In genomic region chr1:182391028-182391361, GRCh38 we compare ENCODE assay signal across 8 cellular contexts. TPM values are rescaled to one million over a fixed set of nuclear protein-coding genes. Genes with fewer than 3 reads are reported as not detected.
A peak's percentile ranks its signal among the peaks of the same experiment; 100 is the strongest.
DNase-seq lines count a peak whose midpoint lies in the region; ATAC-seq and TF ChIP-seq lines count a peak whose summit lies in the region.

No MANE protein-coding gene starts in this region.

- DNase-seq in activated T-cell treated with anti-CD3 and anti-CD28 coated beads for 4 hours (peak; percentile 13), left ventricle myocardium inferior (no peak), NCI-H187 treated with DMSO at 0.1 percent for 48 hours (lab: John Stamatoyannopoulos, UW) (no peak), HK-2 (ENCODE audit: unreplicated experiment) (no peak)
- no peak for DNase-seq in activated T-cell treated with anti-CD3 and anti-CD28 coated beads, Interleukin-2, amount 50 U/mL, for 1 hour
- no peak for DNase-seq in activated T-cell treated with anti-CD3 and anti-CD28 coated beads, Interleukin-2, amount 50 U/mL, for 72 hours
- DNase-seq in stimulated activated CD4-positive, alpha-beta T cell treated with anti-CD3 and anti-CD28 coated beads, Interleukin-4, amount 100 ng/mL, for 1 hour: no peak

- intact Hi-C loops in left ventricle myocardium inferior (cut with micrococcal nuclease): no loop called here

- H3K4me1 ChIP-seq in left ventricle myocardium inferior: peaks cover 88% of the 10 kb centered on the region

- H3K36me3 ChIP-seq in left ventricle myocardium inferior: peaks cover 28% of the 10 kb centered on the region

- peaks cover 23% of the 10 kb centered on the region for H3K4me1 Mint-ChIP-seq in activated T-cell treated with anti-CD3 and anti-CD28 coated beads, Interleukin-2, amount 50 U/mL, for 72 hours (ENCODE audit: low read depth)

- ATAC-seq in activated T-cell treated with anti-CD3 and anti-CD28 coated beads, Interleukin-2, amount 50 U/mL, for 72 hours (replicated peaks in 1 of 2): peak in 1 of 2 donors; percentile 4

- no peaks in the 10 kb centered on the region for H3K9me3 Mint-ChIP-seq in activated T-cell treated with anti-CD3 and anti-CD28 coated beads, Interleukin-2, amount 50 U/mL, for 72 hours

- peak; percentile 61 for TF ChIP-seq CTCF in left ventricle myocardium inferior (IDR thresholded peaks at IDR 0.05; ENCODE audit: borderline replicate concordance)

- no peaks in the 10 kb centered on the region for H3K9me3 ChIP-seq in left ventricle myocardium inferior (replicated peaks)

- peak overlapping the region; percentile 75 for H3K27ac Mint-ChIP-seq in activated T-cell treated with anti-CD3 and anti-CD28 coated beads, Interleukin-2, amount 50 U/mL, for 72 hours

- H3K27ac ChIP-seq in left ventricle myocardium inferior (replicated peaks) (peak overlapping the region; percentile 97), skin epidermis (peak overlapping the region; percentile 72 to 99 (median 96))

- H3K36me3 Mint-ChIP-seq in activated T-cell treated with anti-CD3 and anti-CD28 coated beads, Interleukin-2, amount 50 U/mL, for 72 hours (ENCODE audit: insufficient read depth in 2 of 2): peaks cover 7 to 9% of the 10 kb centered on the region in 2 donors

- H3K4me3 ChIP-seq in left ventricle myocardium inferior (peak overlapping the region; percentile 96), skin epidermis (peak overlapping the region; percentile 48 to 90 (median 64))

- H3K4me3 Mint-ChIP-seq in activated T-cell treated with anti-CD3 and anti-CD28 coated beads, Interleukin-2, amount 50 U/mL, for 72 hours: peak overlapping the region; percentile 87 to 92

- H3K27me3 ChIP-seq in left ventricle myocardium inferior (ENCODE audit: low read depth): no peaks in the 10 kb centered on the region

- H3K27me3 Mint-ChIP-seq in activated T-cell treated with anti-CD3 and anti-CD28 coated beads, Interleukin-2, amount 50 U/mL, for 72 hours (ENCODE audit: low read depth): peaks cover 5% of the 10 kb centered on the region

RNA-seq across cellular contexts. Expression of gene GLUL, which starts 0.6 kb away (rescaled TPM):
- 10 to 100 TPM; 76.6 to 96.1 TPM for total RNA-seq in activated T-cell treated with anti-CD3 and anti-CD28 coated beads, Interleukin-2, amount 50 U/mL, for 72 hours
- 368 TPM for total RNA-seq in left ventricle myocardium inferior

RNA-seq across cellular contexts. Expression of gene TEDDM1, which starts 9.5 kb away (rescaled TPM):
- total RNA-seq in activated T-cell treated with anti-CD3 and anti-CD28 coated beads, Interleukin-2, amount 50 U/mL, for 72 hours: not detected
- not detected for total RNA-seq in left ventricle myocardium inferior

RNA-seq across cellular contexts. Expression of gene RGSL1, which starts 59.0 kb away (rescaled TPM):
- not detected for total RNA-seq in activated T-cell treated with anti-CD3 and anti-CD28 coated beads, Interleukin-2, amount 50 U/mL, for 72 hours
- not detected for total RNA-seq in left ventricle myocardium inferior
